In the genomic region with DNA sequence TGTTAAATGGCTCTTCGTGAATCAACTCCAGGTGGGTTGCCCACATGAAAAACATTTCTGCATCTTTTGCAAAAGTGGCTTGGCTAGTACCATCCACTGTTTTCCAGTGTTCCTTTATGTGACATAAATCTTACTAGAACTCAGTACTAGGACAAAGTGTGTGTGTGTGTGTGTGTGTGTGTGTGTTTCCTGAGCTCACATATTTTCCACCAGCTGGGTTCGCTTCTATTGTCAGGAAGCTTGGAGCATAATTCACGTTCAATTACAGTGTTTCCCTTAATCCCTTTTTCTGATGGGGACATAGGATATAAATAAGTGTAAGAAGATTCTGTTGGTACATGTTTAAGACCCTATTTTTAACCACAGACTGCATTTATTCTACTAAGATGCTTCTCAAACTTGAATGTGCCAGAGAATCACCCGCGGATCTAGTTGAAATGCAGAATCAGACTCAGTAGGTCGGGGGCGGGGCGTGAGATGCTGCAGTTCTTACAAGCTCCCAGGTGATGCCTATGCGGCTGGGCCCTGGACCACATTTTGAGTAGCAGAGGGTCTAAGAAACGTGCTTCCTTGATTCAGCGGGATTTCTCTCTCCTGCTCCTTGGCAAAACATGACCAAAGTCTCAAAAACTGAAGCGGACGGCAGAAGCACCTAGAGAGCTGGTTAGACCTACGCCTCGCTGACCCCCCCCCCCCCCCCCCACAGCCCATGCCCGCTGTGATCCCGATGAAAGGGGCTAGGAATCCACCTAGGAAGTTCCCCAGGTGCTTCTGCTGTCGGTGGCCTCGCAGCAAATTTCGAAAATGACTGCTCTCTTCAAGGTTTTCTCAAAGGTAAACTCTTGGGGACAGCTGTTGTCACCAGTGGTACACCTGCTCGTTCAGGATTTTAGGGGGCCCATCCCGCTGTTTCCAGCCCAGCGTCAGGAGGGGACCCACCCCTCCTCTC, we compare ENCODE assay signal across 8 cellular contexts. TPM values are rescaled to one million over a fixed set of nuclear protein-coding genes. Genes with fewer than 3 reads are reported as not detected.
DNase-seq lines count a peak whose midpoint lies in the region; ATAC-seq and TF ChIP-seq lines count a peak whose summit lies in the region.

No MANE protein-coding gene starts in this region.

- TF ChIP-seq CTCF in H9 (conservative IDR thresholded peaks at IDR 0.05) = no peak
- TF ChIP-seq CTCF in OCI-LY1 (IDR thresholded peaks at IDR 0.05; ENCODE audit: low read length) = no peak
- TF ChIP-seq CTCF in psoas muscle (IDR thresholded peaks at IDR 0.05) = no peak

- peaks cover 5% of the 10 kb centered on the region for H3K27me3 Mint-ChIP-seq in H9 (ENCODE audit: low read depth)

- H2BK5ac ChIP-seq in H9 (ENCODE audit: insufficient read length, low read length) = no peak overlapping the region

- H2BK20ac ChIP-seq in H9 (ENCODE audit: low read depth, low read length, poor library complexity, severe bottlenecking) = no peak overlapping the region

- no peak overlapping the region for H2BK120ac ChIP-seq in H9 (ENCODE audit: low read depth, low read length, poor library complexity, severe bottlenecking)

- H3K4me1 Mint-ChIP-seq in H9 = peaks cover 21 to 31% of the 10 kb centered on the region in 2 experiments

- peak overlapping the region; percentile 71 to 84 for H3K4me3 Mint-ChIP-seq in H9

- H3K79me1 ChIP-seq in H9 (ENCODE audit: insufficient read depth, low read depth, low read length, poor library complexity, severe bottlenecking) = peaks cover 3% of the 10 kb centered on the region

- H2AK5ac ChIP-seq in H9 (ENCODE audit: insufficient read length, low read length) = no peak overlapping the region

- H3K4ac ChIP-seq in H9 (ENCODE audit: low read depth, low read length) = no peak overlapping the region

- H3K36me3 Mint-ChIP-seq in H9 (ENCODE audit: insufficient read depth in 1 of 3, low read depth in 3 of 3) = peaks cover 10 to 17% (median 16%) of the 10 kb centered on the region in 3 experiments

- intact Hi-C loops in psoas muscle (cut with DNase I) = loop anchor here (2.0 to 10.0 kb wide), 2 partner anchors 85 to 123 kb away; a partner anchor contains a TSS

- H4K5ac ChIP-seq in H9 (ENCODE audit: insufficient read length, low read depth, low read length) = no peak overlapping the region

- no peak overlapping the region for H3T11ph ChIP-seq in H9 (ENCODE audit: low read length)

- no peaks in the 10 kb centered on the region for H3K36me3 ChIP-seq in BLaER1
- no peaks in the 10 kb centered on the region for H3K36me3 ChIP-seq in OCI-LY1 (ENCODE audit: insufficient read depth, low read length)
- H3K36me3 ChIP-seq in psoas muscle (ENCODE audit: insufficient read depth in 1 of 2, low read depth in 1 of 2) = no peaks in the 10 kb centered on the region

- peak overlapping the region; percentile 79 for H3K14ac ChIP-seq in H9 (ENCODE audit: insufficient read depth, low read length)

- ATAC-seq in psoas muscle = peak in 2 of 4 donors; percentile 15 to 43

- DNase-seq in H9 = peak; percentile 39
- DNase-seq in activated naive CD4-positive, alpha-beta T cell treated with Interleukin-2 at 50 U/mL for 16 hours = peak; percentile 57
- DNase-seq in globus pallidus (ENCODE audit: low spot score) = peak; percentile 38
- DNase-seq in psoas muscle = peak; percentile 17 to 60
- no peak for DNase-seq in AG20443 (ENCODE audit: low spot score)
- no peak for DNase-seq in NCI-H226

- H3K9me2 ChIP-seq in OCI-LY1 (ENCODE audit: low read depth, low read length) = no peaks in the 10 kb centered on the region

- no peak overlapping the region for H2BK15ac ChIP-seq in H9 (ENCODE audit: low read depth, low read length)

- H3K4me3 ChIP-seq in BLaER1 = peak overlapping the region; percentile 76
- peak overlapping the region; percentile 74 for H3K4me3 ChIP-seq in OCI-LY1 (ENCODE audit: low read depth, low read length, poor library complexity, severe bottlenecking)
- peak overlapping the region; percentile 77 for H3K4me3 ChIP-seq in psoas muscle

- peaks cover 43 to 52% of the 10 kb centered on the region in 2 experiments for H3K9me3 Mint-ChIP-seq in H9

- peaks cover 12% of the 10 kb centered on the region; the same call in 1 of the 2 replicates for H4K20me1 ChIP-seq in BLaER1
- no peaks in the 10 kb centered on the region for H4K20me1 ChIP-seq in H9 (ENCODE audit: control insufficient read depth, insufficient read depth, insufficient read length)
- H4K20me1 ChIP-seq in OCI-LY1 (ENCODE audit: insufficient read depth, low read length) = no peaks in the 10 kb centered on the region

- H3K9ac ChIP-seq in BLaER1 (peak overlapping the region; percentile 90), H9 (ENCODE audit: extremely low read depth, insufficient read length, low read length) (peak overlapping the region; percentile 80), OCI-LY1 (ENCODE audit: low read length) (peak overlapping the region; percentile 78)

- H3K27me3 ChIP-seq in BLaER1 = no peaks in the 10 kb centered on the region
- no peaks in the 10 kb centered on the region; the same call in 1 of the 2 replicates for H3K27me3 ChIP-seq in H9 (ENCODE audit: insufficient read depth, low read length)
- H3K27me3 ChIP-seq in OCI-LY1 (ENCODE audit: insufficient read depth, low read length) = no peaks in the 10 kb centered on the region
- H3K27me3 ChIP-seq in psoas muscle (ENCODE audit: insufficient read depth in 3 of 3, low read length in 2 of 3) = no peaks in the 10 kb centered on the region

- H3K27ac Mint-ChIP-seq in H9 = peak overlapping the region in 1 of 3 experiments; percentile 74; a peak in 1 of 7 replicates

- no CpG with 5 or more reads among the region's 23 CpGs for WGBS in H9 (ENCODE audit: extremely low coverage, insufficient read length, low lambda C conversion rate)
- WGBS in psoas muscle, 3 donors = 2 to 26% (median 4%) methylated on average over 13 to 23 of the region's 23 CpGs

- H3K4me2 ChIP-seq in BLaER1 (peak overlapping the region; percentile 67), H9 (ENCODE audit: insufficient read depth, insufficient read length, low read length) (peak overlapping the region; percentile 38), OCI-LY1 (ENCODE audit: low read length) (peak overlapping the region; percentile 66)

- H3K9me3 ChIP-seq in BLaER1 = no peaks in the 10 kb centered on the region
- H3K9me3 ChIP-seq in H9 (ENCODE audit: control insufficient read depth, low read depth, low read length) = no peaks in the 10 kb centered on the region
- H3K9me3 ChIP-seq in OCI-LY1 (ENCODE audit: low read length) = no peaks in the 10 kb centered on the region
- H3K9me3 ChIP-seq in psoas muscle = no peaks in the 10 kb centered on the region

- no peak overlapping the region for H2BK12ac ChIP-seq in H9 (ENCODE audit: insufficient read length, low read depth, low read length)

- 0 out of 2 replicates have a peak, but pooled peaks cover 6% of the 10 kb centered on the region for H3K4me1 ChIP-seq in BLaER1
- peaks cover 5% of the 10 kb centered on the region; the same call in 1 of the 2 replicates for H3K4me1 ChIP-seq in H9 (ENCODE audit: insufficient read depth, low read length)
- peaks cover 10% of the 10 kb centered on the region for H3K4me1 ChIP-seq in OCI-LY1 (ENCODE audit: insufficient read depth, low read length, severe bottlenecking)
- H3K4me1 ChIP-seq in psoas muscle = no peaks in the 10 kb centered on the region

- H3K18ac ChIP-seq in H9 (ENCODE audit: insufficient read length, low read depth, low read length) = no peak overlapping the region

- H3F3A ChIP-seq in OCI-LY1 (ENCODE audit: insufficient read depth, low read length) = no peaks in the 10 kb centered on the region

- H4K91ac ChIP-seq in H9 (ENCODE audit: insufficient read length, low read depth, low read length) = no peak overlapping the region

- H3K27ac ChIP-seq in BLaER1 = peak overlapping the region; percentile 87
- no peak overlapping the region for H3K27ac ChIP-seq in H9 (ENCODE audit: insufficient read length, low read depth, low read length)
- no peak overlapping the region for H3K27ac ChIP-seq in OCI-LY1 (ENCODE audit: low read depth, low read length, poor library complexity, severe bottlenecking)
- H3K27ac ChIP-seq in psoas muscle = peak overlapping the region; percentile 88

- H2AFZ ChIP-seq in H9 (ENCODE audit: low read length) = no peak overlapping the region
- no peak overlapping the region for H2AFZ ChIP-seq in OCI-LY1 (ENCODE audit: low read length)

- H3K23me2 ChIP-seq in H9 (ENCODE audit: insufficient read length, low read depth, low read length, poor library complexity, severe bottlenecking) = peaks cover 12% of the 10 kb centered on the region

- H3K79me2 ChIP-seq in H9 (ENCODE audit: insufficient read depth, low read length) (peaks cover 7% of the 10 kb centered on the region; the same call in 1 of the 2 replicates), OCI-LY1 (ENCODE audit: insufficient read depth, low read length) (no peaks in the 10 kb centered on the region)

- H4K8ac ChIP-seq in H9 (replicated peaks; ENCODE audit: insufficient read length, low read depth, low read length) = no peak overlapping the region

- no peak overlapping the region for H3K56ac ChIP-seq in H9 (ENCODE audit: insufficient read length, low read depth, low read length)

- H3K23ac ChIP-seq in H9 (ENCODE audit: insufficient read length, low read depth, low read length) = no peak overlapping the region

RNA-seq across cellular contexts. Expression of a gene that starts 0.8 kb away (rescaled TPM):
- total RNA-seq in H9 (2021) (7.2 and 7.3 TPM in 2 replicates), psoas muscle (100 to 1,000 TPM; 106 to 173 (median 136) TPM)
- 100 to 1,000 TPM in 2 of 3 donors, 10 to 100 TPM in 1; 62.7 to 154 (median 104) TPM for polyA plus RNA-seq in psoas muscle

Comparison
In these comparisons a context has a peak if more than half of its experiments do, and no peak if none do; other contexts are left out.
1. H3K27ac ChIP-seq: peak in BLaER1 (single experiment) and psoas muscle (single experiment); none in H9 (single experiment) and OCI-LY1 (single experiment).
2. DNase-seq: peak in H9 (single experiment), activated naive CD4-positive, alpha-beta T cell treated with Interleukin-2 at 50 U/mL for 16 hours (single experiment), globus pallidus (single experiment) and psoas muscle (2 of 2); none in AG20443 (single experiment) and NCI-H226 (single experiment).
3. RNA of a gene that starts 0.8 kb away (total RNA-seq): 106 to 173 TPM in psoas muscle; 7.2 to 7.3 TPM in H9; every median in the first group is over 10 times any median in the second.
4. Peak in every context shown above with its lines, with median percentiles within 50 percentile points of each other: H3K4me2 ChIP-seq, H3K4me3 ChIP-seq and H3K9ac ChIP-seq.